ENCODE assay signal across 8 cellular contexts in genomic region chr20:45373353-45374100, GRCh38. TPM values are rescaled to one million over a fixed set of nuclear protein-coding genes. Genes with fewer than 3 reads are reported as not detected.
A peak's percentile ranks its signal among the peaks of the same experiment; 100 is the strongest.
DNase-seq lines count a peak whose midpoint lies in the region; ATAC-seq, FAIRE-seq and TF ChIP-seq lines count a peak whose summit lies in the region.

No MANE protein-coding gene starts in this region.

- CTCF ChIA-PET in HepG2 (lab: Yijun Ruan, JAX; ENCODE audit: low intra/inter-chr PET ratio, low total read pairs) = interaction anchor here (1.1 to 1.9 kb wide), 6 partner anchors 11 to 398 kb away, joined by 4 to 32 read pairs (median 6); no protein-coding TSS in a partner anchor

- peaks cover 0 to under 1% of the 10 kb centered on the region in 2 experiments; a peak in 1 of 5 replicates for H3K36me3 ChIP-seq in HepG2 (replicated peaks in 1 of 2; ENCODE audit: control insufficient read depth in 1 of 2, insufficient read depth in 2 of 2, low read length in 2 of 2)

- no peaks in the 10 kb centered on the region for H3K9me3 ChIP-seq in HepG2 (ENCODE audit: low read length)

- ATAC-seq in HG03060 (IDR thresholded peaks at IDR 0.05; ENCODE audit: low read depth, unreplicated experiment) = peak; percentile 67
- peak; percentile 91 for ATAC-seq in HepG2
- no peak for ATAC-seq in HG02970 (IDR thresholded peaks at IDR 0.05; ENCODE audit: low FRiP score, unreplicated experiment)

- H3K27ac ChIP-seq in HepG2 (ENCODE audit: extremely low read length, insufficient read depth, low read length) = no peak overlapping the region

- no peaks in the 10 kb centered on the region for H3K27me3 ChIP-seq in HepG2 (ENCODE audit: control insufficient read depth in 1 of 2, insufficient read depth in 2 of 2, low read length in 2 of 2)

- TF ChIP-seq RAD21 in HepG2 (CRISPR knock-in tag; IDR thresholded peaks at IDR 0.05) = peak; percentile 92

- no peak overlapping the region for H3K9ac ChIP-seq in HepG2 (ENCODE audit: insufficient read depth, low read depth, low read length)

- POLR2A ChIA-PET in HepG2 (lab: Yijun Ruan, JAX) = interaction anchor here (0.7 to 29.5 kb wide), 10 partner anchors 10 to 398 kb away, joined by 3 to 1422 read pairs (median 9); partner anchors contain the start of genes PIGT, SDC4 and SYS1

- WGBS in HepG2 (ENCODE audit: low lambda C conversion rate) = 55% methylated on average over 38 of the region's 38 CpGs

- DNase-seq in NCI-H526 treated with DMSO at 0.1 percent for 48 hours (lab: John Stamatoyannopoulos, UW) = peak; percentile 90
- peak; percentile 94 to 95 for DNase-seq in activated CD4-positive, alpha-beta T cell treated with anti-CD3 and anti-CD28 coated beads, Interleukin-2, amount 50 U/mL, for 48 hours
- peak; percentile 69 to 84 for DNase-seq in dermis microvascular lymphatic vessel endothelial cell (ENCODE audit: low read depth in 2 of 2)
- DNase-seq in HepG2 (ENCODE audit: low spot score) = peak; percentile 83
- DNase-seq in stimulated activated CD4-positive, alpha-beta T cell treated with anti-CD3 and anti-CD28 coated beads, Interleukin-2, amount 100 ng/mL, for 48 hours = peak; percentile 94

- peak; percentile 91 for FAIRE-seq in HepG2 (lab: Jason Lieb, UNC)

- H3K4me3 ChIP-seq in HepG2 (replicated peaks in 1 of 3; ENCODE audit: insufficient read depth in 1 of 3, low read depth in 2 of 3, low read length in 3 of 3) = peak overlapping the region in 2 of 3 experiments; percentile 12 to 29; a peak in 2 of 6 replicates

- BruUV-seq in HepG2 (replicated peaks; lab: Mats Ljungman, UMichigan) = no TSS peak

- intact Hi-C loops in HepG2 (cut with micrococcal nuclease; ENCODE audit: unreplicated experiment) = loop anchor here (1.0 to 2.0 kb wide), 2 partner anchors 43 to 64 kb away; partner anchors contain the start of gene PIGT

- H4K20me1 ChIP-seq in HepG2 (ENCODE audit: insufficient read depth, low read length) = no peaks in the 10 kb centered on the region

- H3K4me2 ChIP-seq in HepG2 (ENCODE audit: low read depth, low read length) = peak overlapping the region; percentile 69

- no peak for TF ChIP-seq POLR2A in HepG2 (IDR thresholded peaks at IDR 0.05; ENCODE audit: insufficient read depth in 1 of 2, low read depth in 2 of 2, low read length in 2 of 2)

- H2AFZ ChIP-seq in HepG2 (ENCODE audit: low read length) = no peak overlapping the region

- TF ChIP-seq EP300 in HepG2 (IDR thresholded peaks at IDR 0.05; ENCODE audit: low read depth in 2 of 2, low read length in 2 of 2) (no peak), HepG2 (CRISPR knock-in tag; IDR thresholded peaks at IDR 0.05; ENCODE audit: borderline replicate concordance) (no peak)

- peak; percentile 44 for TF ChIP-seq CTCF in GM12801 (IDR thresholded peaks at IDR 0.05; ENCODE audit: extremely low read depth, insufficient read length)
- peak; percentile 98 for TF ChIP-seq CTCF in HepG2 (CRISPR knock-in tag; IDR thresholded peaks at IDR 0.05)

- peaks cover 19% of the 10 kb centered on the region for H3K4me1 ChIP-seq in HepG2 (ENCODE audit: insufficient read depth, low read length)

- in situ Hi-C loops in HepG2 (cut with HindIII; ENCODE audit: extremely low pct_ligation_motif_present, low pct_unique_long_range_greater_than_20kb) = loop anchor here (5.0 kb wide), 1 partner anchor 64 kb away; no protein-coding TSS in a partner anchor

- no peaks in the 10 kb centered on the region for H3K79me2 ChIP-seq in HepG2 (ENCODE audit: insufficient read depth, low read length)

RNA-seq across cellular contexts. Expression of gene TP53TG5, which starts 4.6 kb away (rescaled TPM):
- not detected in 2 replicates for total RNA-seq in dermis microvascular lymphatic vessel endothelial cell
- not detected in 2 replicates for total RNA-seq in HepG2 (2016; rRNA removed; fragmentation: Illumina TruSeq; extraction: Trizol)
- not detected in 2 replicates for total RNA-seq in HepG2 (2016; cell fraction: cytosol; rRNA removed; fragmentation: Illumina TruSeq; extraction: Trizol; ENCODE audit: low read depth)
- total RNA-seq in HepG2 (2016; cell fraction: insoluble cytoplasmic fraction; rRNA removed; fragmentation: Illumina TruSeq; extraction: Trizol) = not detected in 2 replicates
- total RNA-seq in HepG2 (2016; cell fraction: membrane; rRNA removed; fragmentation: Illumina TruSeq; extraction: Trizol) = not detected in 2 replicates
- not detected in 2 replicates for total RNA-seq in HepG2 (2016; cell fraction: nucleus; rRNA removed; fragmentation: Illumina TruSeq; extraction: Trizol)
- polyA plus RNA-seq in HepG2 (2011; rRNA removed) = 0.11 TPM in 1 of 2 replicates, not detected in the other
- not detected in 2 replicates for polyA plus RNA-seq in HepG2 (2011; cell fraction: cytosol; rRNA removed)
- polyA plus RNA-seq in HepG2 (2011; cell fraction: nucleus; rRNA removed) = not detected in 2 replicates
- polyA plus RNA-seq in HepG2 (2012) = 0.32 and 0.45 TPM in 2 replicates
- not detected in 2 replicates for polyA plus RNA-seq in HepG2 (2016; cell fraction: cytosol; fragmentation: Illumina TruSeq; extraction: Trizol; ENCODE audit: low read depth)
- polyA plus RNA-seq in HepG2 (2016; cell fraction: insoluble cytoplasmic fraction; fragmentation: Illumina TruSeq; extraction: Trizol; ENCODE audit: low read depth) = not detected in 2 replicates
- not detected in 2 replicates for polyA plus RNA-seq in HepG2 (2016; cell fraction: membrane; fragmentation: Illumina TruSeq; extraction: Trizol; ENCODE audit: low read depth)
- not detected in 2 replicates for polyA plus RNA-seq in HepG2 (2016; cell fraction: nucleus; fragmentation: Illumina TruSeq; extraction: Trizol; ENCODE audit: insufficient read depth, low read depth)
- polyA minus RNA-seq in HepG2 (2011; rRNA and poly(A)+ RNA removed; ENCODE audit: low replicate concordance) = not detected in 2 replicates
- polyA minus RNA-seq in HepG2 (2011; cell fraction: cytosol; rRNA and poly(A)+ RNA removed) = not detected in 2 replicates
- not detected in 2 replicates for polyA minus RNA-seq in HepG2 (2011; cell fraction: nucleus; rRNA and poly(A)+ RNA removed)

RNA-seq across cellular contexts. Expression of gene SYS1, which starts 10.6 kb away (rescaled TPM):
- total RNA-seq in dermis microvascular lymphatic vessel endothelial cell = 16.6 and 24.0 TPM in 2 replicates
- 22.0 and 38.3 TPM in 2 replicates for total RNA-seq in HepG2 (2016; rRNA removed; fragmentation: Illumina TruSeq; extraction: Trizol)
- total RNA-seq in HepG2 (2016; cell fraction: cytosol; rRNA removed; fragmentation: Illumina TruSeq; extraction: Trizol; ENCODE audit: low read depth) = 17.7 and 19.7 TPM in 2 replicates
- total RNA-seq in HepG2 (2016; cell fraction: insoluble cytoplasmic fraction; rRNA removed; fragmentation: Illumina TruSeq; extraction: Trizol) = 22.2 and 38.4 TPM in 2 replicates
- 35.6 and 38.6 TPM in 2 replicates for total RNA-seq in HepG2 (2016; cell fraction: membrane; rRNA removed; fragmentation: Illumina TruSeq; extraction: Trizol)
- 39.9 and 40.9 TPM in 2 replicates for total RNA-seq in HepG2 (2016; cell fraction: nucleus; rRNA removed; fragmentation: Illumina TruSeq; extraction: Trizol)
- 65.6 and 75.9 TPM in 2 replicates for polyA plus RNA-seq in HepG2 (2011; rRNA removed)
- polyA plus RNA-seq in HepG2 (2011; cell fraction: cytosol; rRNA removed) = 66.7 and 88.3 TPM in 2 replicates
- polyA plus RNA-seq in HepG2 (2011; cell fraction: nucleus; rRNA removed) = 46.0 and 49.6 TPM in 2 replicates
- polyA plus RNA-seq in HepG2 (2012) = 22.5 and 24.8 TPM in 2 replicates
- 16.5 and 19.7 TPM in 2 replicates for polyA plus RNA-seq in HepG2 (2016; cell fraction: cytosol; fragmentation: Illumina TruSeq; extraction: Trizol; ENCODE audit: low read depth)
- 24.3 and 27.0 TPM in 2 replicates for polyA plus RNA-seq in HepG2 (2016; cell fraction: insoluble cytoplasmic fraction; fragmentation: Illumina TruSeq; extraction: Trizol; ENCODE audit: low read depth)
- 29.1 and 31.7 TPM in 2 replicates for polyA plus RNA-seq in HepG2 (2016; cell fraction: membrane; fragmentation: Illumina TruSeq; extraction: Trizol; ENCODE audit: low read depth)
- 41.1 and 42.9 TPM in 2 replicates for polyA plus RNA-seq in HepG2 (2016; cell fraction: nucleus; fragmentation: Illumina TruSeq; extraction: Trizol; ENCODE audit: insufficient read depth, low read depth)
- 127 and 240 TPM in 2 replicates for polyA minus RNA-seq in HepG2 (2011; rRNA and poly(A)+ RNA removed; ENCODE audit: low replicate concordance)
- 35.0 and 40.9 TPM in 2 replicates for polyA minus RNA-seq in HepG2 (2011; cell fraction: cytosol; rRNA and poly(A)+ RNA removed)
- polyA minus RNA-seq in HepG2 (2011; cell fraction: nucleus; rRNA and poly(A)+ RNA removed) = 56.0 and 62.5 TPM in 2 replicates

RNA-seq across cellular contexts. Expression of gene SDC4, which starts 25.3 kb away (rescaled TPM):
- total RNA-seq in dermis microvascular lymphatic vessel endothelial cell (37.7 and 55.6 TPM in 2 replicates), HepG2 (2016; rRNA removed; fragmentation: Illumina TruSeq; extraction: Trizol) (36.0 and 65.1 TPM in 2 replicates)
- 6.2 and 6.3 TPM in 2 replicates for total RNA-seq in HepG2 (2016; cell fraction: cytosol; rRNA removed; fragmentation: Illumina TruSeq; extraction: Trizol; ENCODE audit: low read depth)
- total RNA-seq in HepG2 (2016; cell fraction: insoluble cytoplasmic fraction; rRNA removed; fragmentation: Illumina TruSeq; extraction: Trizol) = 34.4 and 64.3 TPM in 2 replicates
- total RNA-seq in HepG2 (2016; cell fraction: membrane; rRNA removed; fragmentation: Illumina TruSeq; extraction: Trizol) = 21.2 and 23.6 TPM in 2 replicates
- 61.5 and 66.3 TPM in 2 replicates for total RNA-seq in HepG2 (2016; cell fraction: nucleus; rRNA removed; fragmentation: Illumina TruSeq; extraction: Trizol)
- 49.0 and 67.2 TPM in 2 replicates for polyA plus RNA-seq in HepG2 (2011; rRNA removed)
- polyA plus RNA-seq in HepG2 (2011; cell fraction: cytosol; rRNA removed) = 51.5 and 81.1 TPM in 2 replicates
- polyA plus RNA-seq in HepG2 (2011; cell fraction: nucleus; rRNA removed) = 16.0 and 26.7 TPM in 2 replicates
- polyA plus RNA-seq in HepG2 (2012) = 44.1 and 51.7 TPM in 2 replicates
- 5.0 TPM in 2 replicates for polyA plus RNA-seq in HepG2 (2016; cell fraction: cytosol; fragmentation: Illumina TruSeq; extraction: Trizol; ENCODE audit: low read depth)
- polyA plus RNA-seq in HepG2 (2016; cell fraction: insoluble cytoplasmic fraction; fragmentation: Illumina TruSeq; extraction: Trizol; ENCODE audit: low read depth) = 33.1 and 34.5 TPM in 2 replicates
- 13.3 and 15.5 TPM in 2 replicates for polyA plus RNA-seq in HepG2 (2016; cell fraction: membrane; fragmentation: Illumina TruSeq; extraction: Trizol; ENCODE audit: low read depth)
- 86.0 and 86.3 TPM in 2 replicates for polyA plus RNA-seq in HepG2 (2016; cell fraction: nucleus; fragmentation: Illumina TruSeq; extraction: Trizol; ENCODE audit: insufficient read depth, low read depth)
- 33.3 and 94.7 TPM in 2 replicates for polyA minus RNA-seq in HepG2 (2011; rRNA and poly(A)+ RNA removed; ENCODE audit: low replicate concordance)
- polyA minus RNA-seq in HepG2 (2011; cell fraction: cytosol; rRNA and poly(A)+ RNA removed) = 68.1 and 88.6 TPM in 2 replicates
- polyA minus RNA-seq in HepG2 (2011; cell fraction: nucleus; rRNA and poly(A)+ RNA removed) = 15.1 and 31.3 TPM in 2 replicates

RNA-seq across cellular contexts. Expression of gene DBNDD2, which starts 34.6 kb away (rescaled TPM):
- total RNA-seq in dermis microvascular lymphatic vessel endothelial cell (6.4 and 9.4 TPM in 2 replicates), HepG2 (2016; rRNA removed; fragmentation: Illumina TruSeq; extraction: Trizol) (16.7 and 19.6 TPM in 2 replicates)
- total RNA-seq in HepG2 (2016; cell fraction: cytosol; rRNA removed; fragmentation: Illumina TruSeq; extraction: Trizol; ENCODE audit: low read depth) = 27.1 and 31.8 TPM in 2 replicates
- 17.0 and 18.9 TPM in 2 replicates for total RNA-seq in HepG2 (2016; cell fraction: insoluble cytoplasmic fraction; rRNA removed; fragmentation: Illumina TruSeq; extraction: Trizol)
- total RNA-seq in HepG2 (2016; cell fraction: membrane; rRNA removed; fragmentation: Illumina TruSeq; extraction: Trizol) = 37.0 and 42.3 TPM in 2 replicates
- total RNA-seq in HepG2 (2016; cell fraction: nucleus; rRNA removed; fragmentation: Illumina TruSeq; extraction: Trizol) = 9.4 and 9.5 TPM in 2 replicates
- 47.6 and 50.4 TPM in 2 replicates for polyA plus RNA-seq in HepG2 (2011; rRNA removed)
- 44.5 and 55.5 TPM in 2 replicates for polyA plus RNA-seq in HepG2 (2011; cell fraction: cytosol; rRNA removed)
- polyA plus RNA-seq in HepG2 (2011; cell fraction: nucleus; rRNA removed) = 18.6 and 25.0 TPM in 2 replicates
- 22.6 and 31.0 TPM in 2 replicates for polyA plus RNA-seq in HepG2 (2012)
- polyA plus RNA-seq in HepG2 (2016; cell fraction: cytosol; fragmentation: Illumina TruSeq; extraction: Trizol; ENCODE audit: low read depth) = 59.2 and 64.6 TPM in 2 replicates
- polyA plus RNA-seq in HepG2 (2016; cell fraction: insoluble cytoplasmic fraction; fragmentation: Illumina TruSeq; extraction: Trizol; ENCODE audit: low read depth) = 33.0 and 35.8 TPM in 2 replicates
- polyA plus RNA-seq in HepG2 (2016; cell fraction: membrane; fragmentation: Illumina TruSeq; extraction: Trizol; ENCODE audit: low read depth) = 58.6 and 59.9 TPM in 2 replicates
- polyA plus RNA-seq in HepG2 (2016; cell fraction: nucleus; fragmentation: Illumina TruSeq; extraction: Trizol; ENCODE audit: insufficient read depth, low read depth) = 22.2 and 26.4 TPM in 2 replicates
- 9.7 and 31.5 TPM in 2 replicates for polyA minus RNA-seq in HepG2 (2011; rRNA and poly(A)+ RNA removed; ENCODE audit: low replicate concordance)
- polyA minus RNA-seq in HepG2 (2011; cell fraction: cytosol; rRNA and poly(A)+ RNA removed) = 4.8 and 11.1 TPM in 2 replicates
- 4.0 and 11.1 TPM in 2 replicates for polyA minus RNA-seq in HepG2 (2011; cell fraction: nucleus; rRNA and poly(A)+ RNA removed)

RNA-seq across cellular contexts. Expression of gene PIGT, which starts 42.4 kb away (rescaled TPM):
- total RNA-seq in dermis microvascular lymphatic vessel endothelial cell = 16.4 and 31.0 TPM in 2 replicates
- 26.4 and 65.9 TPM in 2 replicates for total RNA-seq in HepG2 (2016; rRNA removed; fragmentation: Illumina TruSeq; extraction: Trizol)
- 16.2 and 16.8 TPM in 2 replicates for total RNA-seq in HepG2 (2016; cell fraction: cytosol; rRNA removed; fragmentation: Illumina TruSeq; extraction: Trizol; ENCODE audit: low read depth)
- 26.3 and 65.1 TPM in 2 replicates for total RNA-seq in HepG2 (2016; cell fraction: insoluble cytoplasmic fraction; rRNA removed; fragmentation: Illumina TruSeq; extraction: Trizol)
- 26.4 and 29.9 TPM in 2 replicates for total RNA-seq in HepG2 (2016; cell fraction: membrane; rRNA removed; fragmentation: Illumina TruSeq; extraction: Trizol)
- 64.4 and 84.9 TPM in 2 replicates for total RNA-seq in HepG2 (2016; cell fraction: nucleus; rRNA removed; fragmentation: Illumina TruSeq; extraction: Trizol)
- 74.1 and 85.7 TPM in 2 replicates for polyA plus RNA-seq in HepG2 (2011; rRNA removed)
- polyA plus RNA-seq in HepG2 (2011; cell fraction: cytosol; rRNA removed) = 37.8 and 44.8 TPM in 2 replicates
- 94.4 and 98.4 TPM in 2 replicates for polyA plus RNA-seq in HepG2 (2011; cell fraction: nucleus; rRNA removed)
- polyA plus RNA-seq in HepG2 (2012) = 62.3 and 63.6 TPM in 2 replicates
- 22.0 and 26.6 TPM in 2 replicates for polyA plus RNA-seq in HepG2 (2016; cell fraction: cytosol; fragmentation: Illumina TruSeq; extraction: Trizol; ENCODE audit: low read depth)
- 39.8 and 50.9 TPM in 2 replicates for polyA plus RNA-seq in HepG2 (2016; cell fraction: insoluble cytoplasmic fraction; fragmentation: Illumina TruSeq; extraction: Trizol; ENCODE audit: low read depth)
- 33.2 and 33.6 TPM in 2 replicates for polyA plus RNA-seq in HepG2 (2016; cell fraction: membrane; fragmentation: Illumina TruSeq; extraction: Trizol; ENCODE audit: low read depth)
- polyA plus RNA-seq in HepG2 (2016; cell fraction: nucleus; fragmentation: Illumina TruSeq; extraction: Trizol; ENCODE audit: insufficient read depth, low read depth) = 167 and 168 TPM in 2 replicates
- polyA minus RNA-seq in HepG2 (2011; rRNA and poly(A)+ RNA removed; ENCODE audit: low replicate concordance) = 86.1 and 91.5 TPM in 2 replicates
- polyA minus RNA-seq in HepG2 (2011; cell fraction: cytosol; rRNA and poly(A)+ RNA removed) = 35.9 and 37.0 TPM in 2 replicates
- polyA minus RNA-seq in HepG2 (2011; cell fraction: nucleus; rRNA and poly(A)+ RNA removed) = 68.5 and 79.2 TPM in 2 replicates
